Comparison of ENCODE assay signal across 19 cellular contexts in genomic region chr2:65564299-65564698, GRCh38.
DNase-seq lines count a peak whose midpoint lies in the region; ATAC-seq and TF ChIP-seq lines count a peak whose summit lies in the region.
"Had no signal": no experiment of that assay in that cellular context is flagged by ENCODE, and none has a peak within 500 bp of the region (broad histone marks: within the 10 kb centered on the region; RNA-seq: fewer than 3 reads in every experiment).

No MANE protein-coding gene starts in this region.

- H3K36me3 Mint-ChIP-seq in naive thymus-derived CD4-positive, alpha-beta T cell = no peaks in the 10 kb centered on the region
- H3K36me3 Mint-ChIP-seq: CD4-positive, CD25-positive, alpha-beta regulatory T cell; CD8-positive, alpha-beta memory T cell had no signal

- H3K4me3 Mint-ChIP-seq in stimulated activated naive CD8-positive, alpha-beta T cell treated with anti-CD3 and anti-CD28 coated beads, Interleukin-15, amount 100 ng/mL, for 72 hours = no peak overlapping the region
- no peak overlapping the region for H3K4me3 Mint-ChIP-seq in naive thymus-derived CD4-positive, alpha-beta T cell
- H3K4me3 Mint-ChIP-seq: CD4-positive, CD25-positive, alpha-beta regulatory T cell; CD8-positive, alpha-beta memory T cell; GM23338 had no signal

- no peaks in the 10 kb centered on the region for H3K9me3 ChIP-seq in lung (ENCODE audit: control insufficient read depth in 2 of 2, insufficient read depth in 1 of 2, low read length in 1 of 2)
- no peaks in the 10 kb centered on the region for H3K9me3 ChIP-seq in spleen
- no peaks in the 10 kb centered on the region for H3K9me3 ChIP-seq in naive thymus-derived CD4-positive, alpha-beta T cell (ENCODE audit: control insufficient read depth in 2 of 3, low read length in 3 of 3)

- peaks cover 0 to 3% of the 10 kb centered on the region in 2 donors for H3K4me1 ChIP-seq in lung (ENCODE audit: control insufficient read depth in 2 of 2, insufficient read depth in 2 of 2, low read length in 2 of 2)
- H3K4me1 ChIP-seq in spleen = no peaks in the 10 kb centered on the region
- H3K4me1 ChIP-seq in naive thymus-derived CD4-positive, alpha-beta T cell (ENCODE audit: control insufficient read depth in 2 of 2, insufficient read depth in 2 of 2, low read length in 2 of 2) = no peaks in the 10 kb centered on the region

- H3K36me3 ChIP-seq in lung (ENCODE audit: control insufficient read depth in 2 of 2, insufficient read depth in 2 of 2, low read length in 2 of 2) (no peaks in the 10 kb centered on the region), spleen (no peaks in the 10 kb centered on the region)
- H3K36me3 ChIP-seq in naive thymus-derived CD4-positive, alpha-beta T cell (ENCODE audit: control insufficient read depth in 2 of 3, insufficient read depth in 3 of 3, low read length in 3 of 3) = no peaks in the 10 kb centered on the region

- peak; percentile 28 for ATAC-seq in stimulated activated naive CD8-positive, alpha-beta T cell treated with anti-CD3 and anti-CD28 coated beads, Interleukin-15, amount 100 ng/mL, for 72 hours
- ATAC-seq in stimulated activated naive CD8-positive, alpha-beta T cell treated with anti-CD3 and anti-CD28 coated beads, Interleukin-15, Interleukin-2, amounts not matched to agents 100 U/mL and 50 U/mL, for 24 hours = no peak
- ATAC-seq in lung (ENCODE audit: insufficient read depth, low FRiP score) (peak; percentile 19), GM18520 (IDR thresholded peaks at IDR 0.05; ENCODE audit: unreplicated experiment) (no peak)
- no peak for ATAC-seq in naive thymus-derived CD4-positive, alpha-beta T cell
- ATAC-seq: GM23338 had no signal

- CTCF ChIA-PET in naive thymus-derived CD4-positive, alpha-beta T cell (lab: Charles Lee) = no interaction called here

- POLR2A ChIA-PET in naive thymus-derived CD4-positive, alpha-beta T cell (lab: Charles Lee) = no interaction called here

- no peak for DNase-seq in stimulated activated naive CD8-positive, alpha-beta T cell treated with anti-CD3 and anti-CD28 coated beads, Interleukin-15, amount 100 ng/mL, for 72 hours
- DNase-seq in stimulated activated naive CD8-positive, alpha-beta T cell treated with anti-CD3 and anti-CD28 coated beads, Interleukin-15, Interleukin-2, amounts not matched to agents 100 U/mL and 50 U/mL, for 24 hours = no peak
- DNase-seq in lung (ENCODE audit: low spot score) = no peak
- peak; percentile 62 for DNase-seq in spleen
- no peak for DNase-seq in naive thymus-derived CD4-positive, alpha-beta T cell
- DNase-seq in DMS53 treated with DMSO at 0.1 percent for 48 hours (lab: John Stamatoyannopoulos, UW; ENCODE audit: unreplicated experiment) = no peak
- DNase-seq in EL = no peak
- DNase-seq: 8988T; C1 segment of cervical spinal cord; CD4-positive, CD25-positive, alpha-beta regulatory T cell; CD8-positive, alpha-beta memory T cell; COR-L47; DMS 273 treated with DMSO at 0.1 percent for 48 hours; DMS53; GDM1; HCEC 1CT had no signal

- peaks cover 8% of the 10 kb centered on the region for H3K4me1 Mint-ChIP-seq in stimulated activated naive CD8-positive, alpha-beta T cell treated with anti-CD3 and anti-CD28 coated beads, Interleukin-15, amount 100 ng/mL, for 72 hours
- peaks cover 2 to 10% (median 7%) of the 10 kb centered on the region in 7 donors for H3K4me1 Mint-ChIP-seq in naive thymus-derived CD4-positive, alpha-beta T cell

- H3K9me3 Mint-ChIP-seq in stimulated activated naive CD8-positive, alpha-beta T cell treated with anti-CD3 and anti-CD28 coated beads, Interleukin-15, amount 100 ng/mL, for 72 hours = no peaks in the 10 kb centered on the region
- H3K9me3 Mint-ChIP-seq in naive thymus-derived CD4-positive, alpha-beta T cell = no peaks in the 10 kb centered on the region
- H3K9me3 Mint-ChIP-seq: CD8-positive, alpha-beta memory T cell; GM23338 had no signal

- H3K27me3 ChIP-seq in lung (ENCODE audit: control insufficient read depth, insufficient read depth) = no peaks in the 10 kb centered on the region
- no peaks in the 10 kb centered on the region for H3K27me3 ChIP-seq in spleen (replicated peaks in 1 of 7)
- H3K27me3 ChIP-seq in naive thymus-derived CD4-positive, alpha-beta T cell (ENCODE audit: control insufficient read depth in 2 of 2, insufficient read depth in 2 of 2, low read length in 2 of 2) = no peaks in the 10 kb centered on the region

- TF ChIP-seq CTCF in lung (IDR thresholded peaks at IDR 0.05; ENCODE audit: control extremely low read depth, extremely low read depth) = no peak
- no peak for TF ChIP-seq CTCF in spleen (IDR thresholded peaks at IDR 0.05 in 8 of 11, conservative IDR thresholded peaks at IDR 0.05 in 3 of 11)

- no peak overlapping the region for H3K27ac ChIP-seq in lung (ENCODE audit: low read depth in 1 of 2, low read length in 1 of 2)
- no peak overlapping the region for H3K27ac ChIP-seq in spleen
- no peak overlapping the region for H3K27ac ChIP-seq in naive thymus-derived CD4-positive, alpha-beta T cell (ENCODE audit: low read depth, low read length)
- H3K27ac ChIP-seq: HL-60 had no signal

- no peak for TF ChIP-seq POLR2A in spleen (IDR thresholded peaks at IDR 0.05)

- H3K27me3 Mint-ChIP-seq in stimulated activated naive CD8-positive, alpha-beta T cell treated with anti-CD3 and anti-CD28 coated beads, Interleukin-15, amount 100 ng/mL, for 72 hours = peaks cover 17% of the 10 kb centered on the region
- H3K27me3 Mint-ChIP-seq in naive thymus-derived CD4-positive, alpha-beta T cell = peaks cover 0 to 18% (median 0%) of the 10 kb centered on the region in 5 donors

- peak overlapping the region in 1 of 2 donors; percentile 64 for H3K27ac Mint-ChIP-seq in stimulated activated naive CD8-positive, alpha-beta T cell treated with anti-CD3 and anti-CD28 coated beads, Interleukin-15, amount 100 ng/mL, for 72 hours
- H3K27ac Mint-ChIP-seq in naive thymus-derived CD4-positive, alpha-beta T cell = no peak overlapping the region
- H3K27ac Mint-ChIP-seq: CD4-positive, CD25-positive, alpha-beta regulatory T cell; GM23338 had no signal

- WGBS in lung, 2 donors = 97 to 100% methylated on average over 4 of the region's 4 CpGs
- WGBS in spleen, 5 donors = 93 to 100% (median 99%) methylated on average over 4 of the region's 4 CpGs

- intact Hi-C loops in spleen (cut with DNase I; ENCODE audit: low total_unique reads) = no loop called here
- intact Hi-C loops in naive thymus-derived CD4-positive, alpha-beta T cell (cut with micrococcal nuclease) = no loop called here

- no peak overlapping the region for H3K4me3 ChIP-seq in lung
- no peak overlapping the region for H3K4me3 ChIP-seq in spleen
- H3K4me3 ChIP-seq in naive thymus-derived CD4-positive, alpha-beta T cell (ENCODE audit: low read length) = no peak overlapping the region
- H3K4me3 ChIP-seq: GM23338 had no signal

Comparison
In these comparisons a context has a peak if more than half of its experiments do, and no peak if none do; other contexts are left out.
1. ATAC-seq: peak in stimulated activated naive CD8-positive, alpha-beta T cell treated with anti-CD3 and anti-CD28 coated beads, Interleukin-15, amount 100 ng/mL, for 72 hours (single experiment) and lung (single experiment); none in stimulated activated naive CD8-positive, alpha-beta T cell treated with anti-CD3 and anti-CD28 coated beads, Interleukin-15, Interleukin-2, amounts not matched to agents 100 U/mL and 50 U/mL, for 24 hours (single experiment), naive thymus-derived CD4-positive, alpha-beta T cell (single experiment) and GM18520 (single experiment).